In the genomic region with DNA sequence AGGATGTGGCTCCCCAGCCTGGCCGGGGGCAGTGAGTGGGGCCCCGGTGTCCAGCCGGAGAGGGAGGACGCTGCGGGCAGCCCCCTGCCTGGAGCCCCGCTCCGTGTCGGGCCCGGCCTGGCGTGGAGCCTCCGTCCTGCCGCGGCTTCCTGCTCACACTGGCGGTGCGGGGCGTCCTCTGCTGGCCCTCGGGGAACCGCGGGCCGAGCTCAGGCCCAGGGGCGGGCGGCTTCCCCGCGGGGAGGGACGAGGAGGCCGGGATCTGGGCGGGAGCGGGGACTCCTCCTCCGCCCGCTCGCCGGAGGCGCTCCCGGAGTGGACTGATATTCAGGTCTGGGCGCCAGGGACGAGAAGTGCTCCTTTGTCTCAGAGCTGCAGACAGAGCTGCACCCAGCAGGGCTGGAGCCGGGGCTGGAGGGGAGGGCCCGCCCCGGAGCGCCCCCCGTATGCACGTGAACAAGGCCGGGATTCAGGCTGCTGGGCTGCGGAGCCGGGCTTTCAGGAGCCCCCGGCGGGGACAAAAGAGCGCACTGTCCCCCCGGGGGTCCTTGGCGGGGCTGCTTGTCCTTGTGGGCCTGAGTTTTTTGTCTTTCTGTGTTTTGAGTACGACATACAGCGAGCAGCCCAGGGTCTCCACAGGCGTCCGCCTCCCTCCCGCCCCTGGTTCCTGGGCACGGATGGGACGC, we compare ENCODE assay signal across 8 cellular contexts. TPM values are rescaled to one million over a fixed set of nuclear protein-coding genes. Genes with fewer than 3 reads are reported as not detected.
A peak's percentile ranks its signal among the peaks of the same experiment; 100 is the strongest.
DNase-seq lines count a peak whose midpoint lies in the region; ATAC-seq and TF ChIP-seq lines count a peak whose summit lies in the region.

No MANE protein-coding gene starts in this region.

- no peaks in the 10 kb centered on the region for H3K4me1 ChIP-seq in RWPE2 (ENCODE audit: insufficient read depth, poor library complexity, severe bottlenecking)

- CTCF ChIA-PET in activated CD4-positive, alpha-beta T cell treated with anti-CD3 and anti-CD28 coated beads for 36 hours (lab: Charles Lee): interaction anchor here (1.1 to 1.4 kb wide), 2 partner anchors 50 to 76 kb away, joined by 3 read pairs; no protein-coding TSS in a partner anchor

- H3K4me3 ChIP-seq in RWPE2 (ENCODE audit: severe bottlenecking): peak overlapping the region; percentile 63
- peak overlapping the region; percentile 46 for H3K4me3 ChIP-seq in retinal pigment epithelial cell (ENCODE audit: low read length)

- H3K9me3 ChIP-seq in RWPE2 (ENCODE audit: severe bottlenecking): no peaks in the 10 kb centered on the region

- H3K27ac ChIP-seq in RWPE2 (ENCODE audit: poor library complexity, severe bottlenecking): no peak overlapping the region

- H3K27ac Mint-ChIP-seq in activated CD4-positive, alpha-beta T cell treated with anti-CD3 and anti-CD28 coated beads for 36 hours: no peak overlapping the region

- H3K36me3 Mint-ChIP-seq in activated CD4-positive, alpha-beta T cell treated with anti-CD3 and anti-CD28 coated beads for 36 hours (ENCODE audit: low read depth): no peaks in the 10 kb centered on the region

- H3K36me3 ChIP-seq in RWPE2 (ENCODE audit: low read depth): no peaks in the 10 kb centered on the region

- DNase-seq in activated CD4-positive, alpha-beta T cell treated with anti-CD3 and anti-CD28 coated beads for 36 hours: peak; percentile 69
- DNase-seq in activated CD4-positive, alpha-beta T cell treated with anti-CD3 and anti-CD28 coated beads for 1 hour: no peak
- DNase-seq in HS-5 (ENCODE audit: low read depth): peak; percentile 41
- DNase-seq in RWPE2 (ENCODE audit: low spot score): peak; percentile 64
- DNase-seq in central memory CD4-positive, alpha-beta T cell: peak; percentile 23
- peak; percentile 79 for DNase-seq in iPS-NIHi11 (ENCODE audit: low spot score)
- DNase-seq in retinal pigment epithelial cell (ENCODE audit: low read depth): no peak

- H3K27me3 Mint-ChIP-seq in activated CD4-positive, alpha-beta T cell treated with anti-CD3 and anti-CD28 coated beads for 36 hours: peaks cover 39% of the 10 kb centered on the region

- TF ChIP-seq CTCF in RWPE2 (IDR thresholded peaks at IDR 0.05; ENCODE audit: poor library complexity, severe bottlenecking): peak; percentile 79
- TF ChIP-seq CTCF in retinal pigment epithelial cell (conservative IDR thresholded peaks at IDR 0.05; ENCODE audit: low read depth, low read length): peak; percentile 56

- H3K27me3 ChIP-seq in RWPE2 (ENCODE audit: insufficient read depth, poor library complexity, severe bottlenecking): peaks cover 14% of the 10 kb centered on the region

- intact Hi-C loops in activated CD4-positive, alpha-beta T cell treated with anti-CD3 and anti-CD28 coated beads for 36 hours (cut with DNase I, micrococcal nuclease): loop anchor here (2.0 to 10.0 kb wide), 4 partner anchors 64 to 726 kb away; partner anchors contain the start of gene ULK1 (in 1 of the 2)

- peaks cover 11% of the 10 kb centered on the region for H3K4me1 Mint-ChIP-seq in activated CD4-positive, alpha-beta T cell treated with anti-CD3 and anti-CD28 coated beads for 36 hours

- POLR2A ChIA-PET in activated CD4-positive, alpha-beta T cell treated with anti-CD3 and anti-CD28 coated beads for 36 hours (lab: Charles Lee): no interaction called here

- H3K9me3 Mint-ChIP-seq in activated CD4-positive, alpha-beta T cell treated with anti-CD3 and anti-CD28 coated beads for 36 hours (ENCODE audit: low read depth): no peaks in the 10 kb centered on the region

- H3K4me3 Mint-ChIP-seq in activated CD4-positive, alpha-beta T cell treated with anti-CD3 and anti-CD28 coated beads for 36 hours: peak overlapping the region; percentile 12

- ATAC-seq in activated CD4-positive, alpha-beta T cell treated with anti-CD3 and anti-CD28 coated beads for 36 hours: peak; percentile 63
- peak; percentile 68 for ATAC-seq in RWPE2 (ENCODE audit: low read depth)
- no peak for ATAC-seq in GM21423 (IDR thresholded peaks at IDR 0.05; ENCODE audit: unreplicated experiment)

RNA-seq across cellular contexts. Expression of gene MMP17, which starts 2.3 kb away (rescaled TPM):
- not detected for total RNA-seq in activated CD4-positive, alpha-beta T cell treated with anti-CD3 and anti-CD28 coated beads for 36 hours

Comparison
In these comparisons a context has a peak if more than half of its experiments do, and no peak if none do; other contexts are left out.
1. DNase-seq: peak in activated CD4-positive, alpha-beta T cell treated with anti-CD3 and anti-CD28 coated beads for 36 hours (single experiment), HS-5 (single experiment), RWPE2 (single experiment), central memory CD4-positive, alpha-beta T cell (single experiment) and iPS-NIHi11 (single experiment); none in activated CD4-positive, alpha-beta T cell treated with anti-CD3 and anti-CD28 coated beads for 1 hour (single experiment) and retinal pigment epithelial cell (single experiment).